Comparison of ENCODE assay signal across 8 cellular contexts in the genomic region with DNA sequence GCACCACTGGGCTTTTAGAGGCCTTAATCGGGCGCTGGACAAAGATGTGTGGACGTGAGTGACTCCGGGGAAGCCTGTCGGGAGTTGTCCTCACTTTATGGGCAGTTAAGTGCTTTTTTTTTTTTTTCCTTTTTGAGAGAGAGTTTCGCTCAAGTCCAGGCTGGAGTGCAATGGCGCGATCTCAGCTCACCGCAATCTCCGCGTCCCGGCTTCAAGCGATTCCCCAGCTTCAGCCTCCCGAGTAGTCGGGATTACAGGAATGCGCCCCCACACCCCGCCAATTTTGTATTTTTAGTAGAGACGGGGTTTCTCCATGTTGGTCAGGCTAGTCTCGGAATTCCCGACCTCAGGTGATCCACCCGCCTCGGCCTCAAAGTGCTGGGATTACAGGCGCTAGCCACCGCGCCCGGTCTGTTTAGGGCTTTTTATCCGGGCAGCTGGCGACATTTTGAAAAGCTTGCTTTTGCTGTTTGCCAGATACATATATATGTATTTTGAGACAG. TPM values are rescaled to one million over a fixed set of nuclear protein-coding genes. Genes with fewer than 3 reads are reported as not detected.
DNase-seq lines count a peak whose midpoint lies in the region; ATAC-seq and TF ChIP-seq lines count a peak whose summit lies in the region.

No MANE protein-coding gene starts in this region.

- no peak for ATAC-seq in CD8-positive, alpha-beta T cell

- no peak overlapping the region for H2AFZ ChIP-seq in OCI-LY1 (ENCODE audit: low read length)
- H2AFZ ChIP-seq in neuron (ENCODE audit: low read depth, low read length): no peak overlapping the region

- no peaks in the 10 kb centered on the region for H3K27me3 ChIP-seq in CD8-positive, alpha-beta T cell (ENCODE audit: insufficient read depth, low read length)
- H3K27me3 ChIP-seq in OCI-LY1 (ENCODE audit: insufficient read depth, low read length): no peaks in the 10 kb centered on the region
- no peaks in the 10 kb centered on the region for H3K27me3 ChIP-seq in neuron (ENCODE audit: insufficient read depth, low read length)

- CTCF ChIA-PET in CD8-positive, alpha-beta T cell (lab: Charles Lee): no interaction called here

- no peak overlapping the region for H3K27ac ChIP-seq in CD8-positive, alpha-beta T cell (ENCODE audit: low read depth, low read length)
- H3K27ac ChIP-seq in OCI-LY1 (ENCODE audit: low read depth, low read length, poor library complexity, severe bottlenecking): no peak overlapping the region

- peaks cover 37% of the 10 kb centered on the region for H3K4me1 Mint-ChIP-seq in CD8-positive, alpha-beta T cell (ENCODE audit: low read depth)

- H3K4me2 ChIP-seq in OCI-LY1 (ENCODE audit: low read length): peak overlapping the region; percentile 77

- in situ Hi-C loops in G401 (cut with HindIII; ENCODE audit: low sequenced_read_pairs): no loop called here

- peaks cover 53% of the 10 kb centered on the region for H3K79me2 ChIP-seq in OCI-LY1 (ENCODE audit: insufficient read depth, low read length)

- H3F3A ChIP-seq in OCI-LY1 (ENCODE audit: insufficient read depth, low read length): no peaks in the 10 kb centered on the region

- intact Hi-C loops in CD8-positive, alpha-beta T cell (cut with DNase I, micrococcal nuclease): loop anchor here (5.0 to 10.0 kb wide), 6 partner anchors 103 to 867 kb away; a partner anchor contains a TSS

- peak overlapping the region; percentile 55 for H3K9ac ChIP-seq in OCI-LY1 (ENCODE audit: low read length)

- no peaks in the 10 kb centered on the region for H3K9me3 ChIP-seq in CD8-positive, alpha-beta T cell (ENCODE audit: low read length)
- no peaks in the 10 kb centered on the region for H3K9me3 ChIP-seq in OCI-LY1 (ENCODE audit: low read length)
- peaks cover 10% of the 10 kb centered on the region for H3K9me3 ChIP-seq in neuron (ENCODE audit: low read length)

- H3K4me3 ChIP-seq in CD8-positive, alpha-beta T cell (ENCODE audit: low read depth, low read length): peak overlapping the region; percentile 65
- peak overlapping the region; percentile 92 for H3K4me3 ChIP-seq in OCI-LY1 (ENCODE audit: low read depth, low read length, poor library complexity, severe bottlenecking)
- peak overlapping the region; percentile 75 for H3K4me3 ChIP-seq in epithelial cell of esophagus (ENCODE audit: low read length)
- peak overlapping the region; percentile 98 for H3K4me3 ChIP-seq in neuron (ENCODE audit: low read length)

- POLR2A ChIA-PET in CD8-positive, alpha-beta T cell (lab: Charles Lee): no interaction called here

- H4K20me1 ChIP-seq in OCI-LY1 (ENCODE audit: insufficient read depth, low read length): no peaks in the 10 kb centered on the region

- H3K9me3 Mint-ChIP-seq in CD8-positive, alpha-beta T cell: no peaks in the 10 kb centered on the region

- no peak for DNase-seq in CD8-positive, alpha-beta T cell
- DNase-seq in epithelial cell of esophagus (ENCODE audit: low read depth) (peak; percentile 26), G401 (ENCODE audit: low spot score) (no peak), NCI-H1436 treated with DMSO at 0.1 percent for 48 hours (lab: John Stamatoyannopoulos, UW) (no peak), AG08395 (ENCODE audit: low spot score) (no peak)
- no peak for DNase-seq in activated CD8-positive, alpha-beta memory T cell treated with anti-CD3 and anti-CD28 coated beads for 24 hours

- H3K36me3 ChIP-seq in CD8-positive, alpha-beta T cell (ENCODE audit: insufficient read depth, low read length): no peaks in the 10 kb centered on the region
- H3K36me3 ChIP-seq in OCI-LY1 (ENCODE audit: insufficient read depth, low read length) (peaks cover 36% of the 10 kb centered on the region), neuron (ENCODE audit: insufficient read depth, low read length) (peaks cover 25% of the 10 kb centered on the region)

- peaks cover 25% of the 10 kb centered on the region for H3K4me1 ChIP-seq in CD8-positive, alpha-beta T cell (ENCODE audit: insufficient read depth, low read length)
- peaks cover 66% of the 10 kb centered on the region for H3K4me1 ChIP-seq in OCI-LY1 (ENCODE audit: insufficient read depth, low read length, severe bottlenecking)
- peaks cover 11% of the 10 kb centered on the region for H3K4me1 ChIP-seq in neuron (ENCODE audit: insufficient read depth, low read length)

- no peaks in the 10 kb centered on the region for H3K9me2 ChIP-seq in OCI-LY1 (ENCODE audit: low read depth, low read length)

- no peaks in the 10 kb centered on the region for H3K27me3 Mint-ChIP-seq in CD8-positive, alpha-beta T cell (ENCODE audit: low read depth)

- peaks cover 6% of the 10 kb centered on the region for H3K36me3 Mint-ChIP-seq in CD8-positive, alpha-beta T cell

- H3K4me3 Mint-ChIP-seq in CD8-positive, alpha-beta T cell: peak overlapping the region; percentile 89

- no peak for TF ChIP-seq CTCF in CD8-positive, alpha-beta T cell (IDR thresholded peaks at IDR 0.05)
- no peak for TF ChIP-seq CTCF in OCI-LY1 (IDR thresholded peaks at IDR 0.05; ENCODE audit: low read length)
- no peak for TF ChIP-seq CTCF in epithelial cell of esophagus (IDR thresholded peaks at IDR 0.05; ENCODE audit: insufficient read depth, low read depth, low read length, missing control alignments)

- no peak overlapping the region for H3K27ac Mint-ChIP-seq in CD8-positive, alpha-beta T cell

RNA-seq across cellular contexts. Expression of a gene that starts 1.5 kb away (rescaled TPM):
- 10 to 100 TPM; 36.3 to 37.7 TPM for total RNA-seq in CD8-positive, alpha-beta T cell
- total RNA-seq in G401 (2014; rRNA removed; shearing (Covaris generic)): 71.4 and 156 TPM in 2 replicates
